ENCODE assay signal across 19 cellular contexts in genomic region chr22:33600113-33600512, GRCh38.
DNase-seq lines count a peak whose midpoint lies in the region; ATAC-seq and TF ChIP-seq lines count a peak whose summit lies in the region.
"Had no signal": no experiment of that assay in that cellular context is flagged by ENCODE, and none has a peak within 500 bp of the region (broad histone marks: within the 10 kb centered on the region; RNA-seq: fewer than 3 reads in every experiment).

No MANE protein-coding gene starts in this region.

- no peak overlapping the region for H3K9ac ChIP-seq in PC-3 (ENCODE audit: low read length)
- H3K9ac ChIP-seq: BLaER1 treated with 17β-estradiol and CSF1 and Interleukin-3, amounts not matched to agents 10 nM and 100 nM had no signal

- no peaks in the 10 kb centered on the region for H3F3A ChIP-seq in PC-3 (ENCODE audit: low read length, unreplicated experiment)

- TF ChIP-seq CTCF in LNCaP clone FGC (IDR thresholded peaks at IDR 0.05; ENCODE audit: control insufficient read depth, extremely low read depth, insufficient read depth) = no peak
- no peak for TF ChIP-seq CTCF in PC-3 (conservative IDR thresholded peaks at IDR 0.05; ENCODE audit: low read depth, low read length)
- TF ChIP-seq CTCF in prostate gland (IDR thresholded peaks at IDR 0.05) = no peak

- DNase-seq in LNCaP clone FGC (ENCODE audit: low read depth) = peak; percentile 63
- DNase-seq in PC-3 = peak; percentile 32
- DNase-seq in prostate gland (ENCODE audit: low spot score) = peak; percentile 10
- DNase-seq in EL = no peak
- no peak for DNase-seq in DMS114 treated with DMSO at 0.1 percent for 48 hours (lab: John Stamatoyannopoulos, UW; ENCODE audit: unreplicated experiment)
- DNase-seq: AML-193; Caco-2; Calu3; CD4-positive, alpha-beta T cell; CD8-positive, alpha-beta T cell; DMS153; DMS53; DMS79; DND-41; GF-D8 had no signal

- no TSS peak for BruUV-seq in PC-3 (replicated peaks; lab: Mats Ljungman, UMichigan)

- no peaks in the 10 kb centered on the region for H3K36me3 ChIP-seq in PC-3 (ENCODE audit: low read depth, low read length)
- no peaks in the 10 kb centered on the region for H3K36me3 ChIP-seq in prostate gland

- no peak overlapping the region for H3K4me3 ChIP-seq in LNCaP clone FGC (ENCODE audit: low read depth, low read length)
- H3K4me3 ChIP-seq in PC-3 (ENCODE audit: low read length) = no peak overlapping the region
- no peak overlapping the region for H3K4me3 ChIP-seq in prostate gland
- H3K4me3 ChIP-seq: A549; BLaER1 treated with 17β-estradiol and CSF1 and Interleukin-3, amounts not matched to agents 10 nM and 100 nM had no signal

- no peaks in the 10 kb centered on the region for H4K20me1 ChIP-seq in PC-3 (ENCODE audit: low read length)

- no peak overlapping the region for H3K4me2 ChIP-seq in PC-3 (ENCODE audit: low read length)
- H3K4me2 ChIP-seq: A549; BLaER1 treated with 17β-estradiol and CSF1 and Interleukin-3, amounts not matched to agents 10 nM and 100 nM had no signal

- H3K27ac ChIP-seq in PC-3 (ENCODE audit: low read length) (0 out of 2 replicates have a peak overlapping the region, but pooled peaks have one; percentile 13), prostate gland (no peak overlapping the region)
- H3K27ac ChIP-seq: 22Rv1; A549; BLaER1 treated with 17β-estradiol and CSF1 and Interleukin-3, amounts not matched to agents 10 nM and 100 nM; C4-2B had no signal

- WGBS in prostate gland = 35% methylated on average over 6 of the region's 6 CpGs

- no peaks in the 10 kb centered on the region for H3K79me2 ChIP-seq in PC-3 (ENCODE audit: low read length)

- H3K4me1 ChIP-seq in PC-3 (ENCODE audit: insufficient read depth, low read length) = no peaks in the 10 kb centered on the region
- no peaks in the 10 kb centered on the region for H3K4me1 ChIP-seq in prostate gland (replicated peaks)
- H3K4me1 ChIP-seq: A549, Caco-2 had no signal

- H3K9me2 ChIP-seq in PC-3 (replicated peaks; ENCODE audit: low read length) = no peaks in the 10 kb centered on the region

- CTCF ChIA-PET in PC-3 (lab: Charles Lee) = no interaction called here

- no peak overlapping the region for H2AFZ ChIP-seq in PC-3 (ENCODE audit: low read length)

- no peak for TF ChIP-seq POLR2A in prostate gland (IDR thresholded peaks at IDR 0.05)

- H3K9me3 ChIP-seq in PC-3 (ENCODE audit: low read length) (no peaks in the 10 kb centered on the region), prostate gland (no peaks in the 10 kb centered on the region)
- H3K9me3 ChIP-seq: A549, Caco-2 had no signal

- ATAC-seq in PC-3 = no peak; the same call in 1 of the 2 replicates
- ATAC-seq: A549; CD8-positive, alpha-beta T cell had no signal

- POLR2A ChIA-PET in PC-3 (lab: Charles Lee; ENCODE audit: unreplicated experiment) = no interaction called here

- intact Hi-C loops in PC-3 (cut with micrococcal nuclease) = no loop called here
- intact Hi-C loops in prostate gland (cut with DNase I) = no loop called here

- H3K27me3 ChIP-seq in PC-3 (ENCODE audit: low read length) (no peaks in the 10 kb centered on the region), prostate gland (replicated peaks; ENCODE audit: insufficient read depth) (no peaks in the 10 kb centered on the region)
- H3K27me3 ChIP-seq: BLaER1 treated with 17β-estradiol and CSF1 and Interleukin-3, amounts not matched to agents 10 nM and 100 nM had no signal

Comparison
In these comparisons a context has a peak if more than half of its experiments do, and no peak if none do; other contexts are left out.
1. DNase-seq: peak in LNCaP clone FGC (single experiment), PC-3 (single experiment) and prostate gland (single experiment); none in EL (single experiment) and DMS114 treated with DMSO at 0.1 percent for 48 hours (single experiment).